Comparison of ENCODE assay signal across 27 cellular contexts in genomic region chr5:137583129-137583528, GRCh38.
DNase-seq lines count a peak whose midpoint lies in the region; ATAC-seq, FAIRE-seq and TF ChIP-seq lines count a peak whose summit lies in the region.
"Had no signal": no experiment of that assay in that cellular context is flagged by ENCODE, and none has a peak within 500 bp of the region (broad histone marks: within the 10 kb centered on the region; RNA-seq: fewer than 3 reads in every experiment).

No MANE protein-coding gene starts in this region.

- H3K4me3 ChIP-seq in HepG2 (replicated peaks in 1 of 3; ENCODE audit: insufficient read depth in 1 of 3, low read depth in 2 of 3, low read length in 3 of 3) = no peak overlapping the region
- no peak overlapping the region for H3K4me3 ChIP-seq in right lobe of liver
- no peak overlapping the region for H3K4me3 ChIP-seq in fibroblast of villous mesenchyme (ENCODE audit: low read depth, low read length)
- H3K4me3 ChIP-seq: A549; BLaER1 treated with 17β-estradiol and CSF1 and Interleukin-3, amounts not matched to agents 10 nM and 100 nM; GM12878 had no signal

- DNase-seq in NCI-H82 (lab: John Stamatoyannopoulos, UW) (peak; percentile 46), NCI-H82 treated with DMSO at 0.1 percent for 48 hours (lab: John Stamatoyannopoulos, UW; ENCODE audit: unreplicated experiment) (no peak), HepG2 (ENCODE audit: low spot score) (no peak), right lobe of liver (no peak), SK-N-DZ (ENCODE audit: low spot score) (peak; percentile 24), fibroblast of villous mesenchyme (ENCODE audit: low read depth) (peak; percentile 38)
- DNase-seq in NK-92 treated with Interleukin-12 subunit alpha and Interleukin-12 subunit beta, amount 100 ng/mL, for 24 hours (lab: John Stamatoyannopoulos, UW) = no peak
- DNase-seq: AML-193; CD4-positive, alpha-beta memory T cell; CD4-positive, CD25-positive, alpha-beta regulatory T cell; CD8-positive, alpha-beta memory T cell; COR-L47; DMS 273 treated with DMSO at 0.1 percent for 48 hours; DMS153; DMS53; DMS79; DND-41; EL; GDM1 had no signal

- H3K27me3 ChIP-seq in HepG2 (ENCODE audit: control insufficient read depth in 1 of 2, insufficient read depth in 2 of 2, low read length in 2 of 2) (0 out of 5 replicates have a peak, but pooled peaks cover 1 to 4% of the 10 kb centered on the region in 2 experiments), right lobe of liver (no peaks in the 10 kb centered on the region)
- H3K27me3 ChIP-seq: BLaER1 treated with 17β-estradiol and CSF1 and Interleukin-3, amounts not matched to agents 10 nM and 100 nM had no signal

- H3K36me3 ChIP-seq in HepG2 (replicated peaks in 1 of 2; ENCODE audit: control insufficient read depth in 1 of 2, insufficient read depth in 2 of 2, low read length in 2 of 2) (no peaks in the 10 kb centered on the region), right lobe of liver (no peaks in the 10 kb centered on the region)
- H3K36me3 ChIP-seq: BLaER1 treated with 17β-estradiol and CSF1 and Interleukin-3, amounts not matched to agents 10 nM and 100 nM had no signal

- TF ChIP-seq CTCF in HepG2 (CRISPR knock-in tag; IDR thresholded peaks at IDR 0.05) (no peak), right lobe of liver (IDR thresholded peaks at IDR 0.05) (no peak), fibroblast of villous mesenchyme (IDR thresholded peaks at IDR 0.05; ENCODE audit: insufficient read depth, low read depth, low read length) (no peak)

- TF ChIP-seq RAD21 in HepG2 (CRISPR knock-in tag; IDR thresholded peaks at IDR 0.05) = no peak

- FAIRE-seq in HepG2 (lab: Jason Lieb, UNC) = no peak
- FAIRE-seq: A549, GM12878, GM12892, GM18507 had no signal

- H3K79me2 ChIP-seq in HepG2 (ENCODE audit: insufficient read depth, low read length) = no peaks in the 10 kb centered on the region

- H3K4me1 ChIP-seq in HepG2 (ENCODE audit: insufficient read depth, low read length) = no peaks in the 10 kb centered on the region
- no peaks in the 10 kb centered on the region for H3K4me1 ChIP-seq in right lobe of liver
- H3K4me1 ChIP-seq: A549 had no signal

- H3K9me3 ChIP-seq in HepG2 (ENCODE audit: low read length) = no peaks in the 10 kb centered on the region
- no peaks in the 10 kb centered on the region for H3K9me3 ChIP-seq in right lobe of liver
- H3K9me3 ChIP-seq: A549 had no signal

- no peak overlapping the region for H2AFZ ChIP-seq in HepG2 (ENCODE audit: low read length)

- no peak for TF ChIP-seq POLR2A in HepG2 (IDR thresholded peaks at IDR 0.05; ENCODE audit: insufficient read depth in 1 of 2, low read depth in 2 of 2, low read length in 2 of 2)
- TF ChIP-seq POLR2A in right lobe of liver (IDR thresholded peaks at IDR 0.05) = no peak

- TF ChIP-seq EP300 in HepG2 (IDR thresholded peaks at IDR 0.05; ENCODE audit: low read depth in 2 of 2, low read length in 2 of 2) = no peak
- TF ChIP-seq EP300 in HepG2 (CRISPR knock-in tag; IDR thresholded peaks at IDR 0.05; ENCODE audit: borderline replicate concordance) = no peak

- intact Hi-C loops in HepG2 (cut with micrococcal nuclease; ENCODE audit: unreplicated experiment) (no loop called here), right lobe of liver (cut with DNase I) (no loop called here)

- POLR2A ChIA-PET in HepG2 (lab: Yijun Ruan, JAX) = no interaction called here

- H3K9ac ChIP-seq in HepG2 (ENCODE audit: insufficient read depth, low read depth, low read length) = no peak overlapping the region
- H3K9ac ChIP-seq: BLaER1 treated with 17β-estradiol and CSF1 and Interleukin-3, amounts not matched to agents 10 nM and 100 nM had no signal

- ATAC-seq in HepG2 = no peak
- ATAC-seq in right lobe of liver = no peak
- no peak for ATAC-seq in GM19455 (IDR thresholded peaks at IDR 0.05; ENCODE audit: unreplicated experiment)
- ATAC-seq: A549, GM12878 had no signal

- in situ Hi-C loops in HepG2 (cut with HindIII; ENCODE audit: extremely low pct_ligation_motif_present, low pct_unique_long_range_greater_than_20kb) = no loop called here

- H4K20me1 ChIP-seq in HepG2 (ENCODE audit: insufficient read depth, low read length) = no peaks in the 10 kb centered on the region
- H4K20me1 ChIP-seq: BLaER1 treated with 17β-estradiol and CSF1 and Interleukin-3, amounts not matched to agents 10 nM and 100 nM had no signal

- H3K27ac ChIP-seq in HepG2 (ENCODE audit: extremely low read length, insufficient read depth, low read length) (no peak overlapping the region), right lobe of liver (no peak overlapping the region)
- H3K27ac ChIP-seq: 22Rv1, A549, C4-2B had no signal

- CTCF ChIA-PET in HepG2 (lab: Yijun Ruan, JAX; ENCODE audit: low intra/inter-chr PET ratio, low total read pairs) = no interaction called here

- H3K4me2 ChIP-seq in HepG2 (ENCODE audit: low read depth, low read length) = no peak overlapping the region
- H3K4me2 ChIP-seq: A549 had no signal

- 5% methylated on average over 3 of the region's 3 CpGs for WGBS in HepG2 (ENCODE audit: low lambda C conversion rate)
- WGBS in right lobe of liver (ENCODE audit: insufficient coverage, low coverage, low lambda C conversion rate, missing lambda C conversion rate) = 56% methylated on average over 3 of the region's 3 CpGs

- no TSS peak for BruUV-seq in HepG2 (replicated peaks; lab: Mats Ljungman, UMichigan)

TF ChIP-seq in HepG2, 621 proteins besides CTCF, POLR2A, EP300 and RAD21:
- peak; percentile 29; the same call in 1 of the 2 replicates for TF ChIP-seq ATF7 (IDR thresholded peaks at IDR 0.05)
- TF ChIP-seq ATF7 (CRISPR knock-in tag; IDR thresholded peaks at IDR 0.05) = no peak
- TF ChIP-seq TRIM24 (CRISPR knock-in tag; IDR thresholded peaks at IDR 0.05) = no peak
- TF ChIP-seq CREB1 (IDR thresholded peaks at IDR 0.05) = peak; percentile 87
- no peak for TF ChIP-seq CREB1 (CRISPR knock-in tag; IDR thresholded peaks at IDR 0.05)

Comparison
In these comparisons a context has a peak if more than half of its experiments do, and no peak if none do; other contexts are left out.
1. DNase-seq: peak in NCI-H82 (single experiment), SK-N-DZ (single experiment) and fibroblast of villous mesenchyme (single experiment); none in NCI-H82 treated with DMSO at 0.1 percent for 48 hours (single experiment), HepG2 (single experiment), right lobe of liver (0 of 3) and NK-92 treated with Interleukin-12 subunit alpha and Interleukin-12 subunit beta, amount 100 ng/mL, for 24 hours (single experiment).